In the genomic region with DNA sequence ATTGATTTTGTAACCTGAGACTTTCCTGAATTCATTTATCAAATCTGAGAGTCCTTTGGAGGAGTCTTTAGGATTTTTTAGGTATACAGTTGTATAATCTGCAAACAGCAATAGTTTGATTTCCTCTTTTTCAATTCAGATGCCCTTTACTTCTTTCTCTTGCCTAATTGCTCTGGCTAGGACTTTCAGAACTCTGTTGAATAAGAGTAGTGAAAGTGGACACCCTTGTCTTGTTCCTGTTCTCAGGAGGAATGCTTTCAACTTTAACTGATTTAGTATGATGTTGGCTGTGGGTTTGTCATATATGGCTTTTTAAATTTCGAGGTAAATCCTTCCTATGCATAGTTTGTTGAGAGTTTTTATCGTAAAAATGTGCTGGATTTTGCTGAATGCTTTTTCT, we compare ENCODE assay signal across 23 cellular contexts.
"Had no signal": no experiment of that assay in that cellular context is flagged by ENCODE, and none has a peak within 500 bp of the region (broad histone marks: within the 10 kb centered on the region; RNA-seq: fewer than 3 reads in every experiment).

No MANE protein-coding gene starts in this region.

- H3K36me3 ChIP-seq: breast epithelium, colonic mucosa, left ventricle myocardium inferior, neural progenitor cell, sigmoid colon, thyroid gland had no signal

- ATAC-seq: effector memory CD8-positive, alpha-beta T cell; esophagus mucosa; naive thymus-derived CD8-positive, alpha-beta T cell had no signal

- H3K27ac ChIP-seq: breast epithelium, colonic mucosa, dorsolateral prefrontal cortex, left ventricle myocardium inferior, neural progenitor cell, sigmoid colon, thyroid gland had no signal

- H3K9ac ChIP-seq: neural progenitor cell had no signal

- H3K4me1 ChIP-seq: breast epithelium, colonic mucosa, left ventricle myocardium inferior, neural progenitor cell, sigmoid colon, thyroid gland had no signal

- DNase-seq: activated CD4-positive, alpha-beta memory T cell treated with anti-CD3 and anti-CD28 coated beads for 36 hours; activated CD4-positive, alpha-beta T cell treated with anti-CD3 and anti-CD28 coated beads for 48 hours; activated naive CD4-positive, alpha-beta T cell treated with anti-CD3 and anti-CD28 coated beads for 36 hours; activated naive CD8-positive, alpha-beta T cell treated with anti-CD3 and anti-CD28 coated beads, Interleukin-2, amount 10 ng/mL, durations not matched to agents 7 days and 5 days; activated T-cell treated with anti-CD3 and anti-CD28 coated beads, Interleukin-2, amount 50 U/mL, for 48 hours; amniotic stem cell; colonic mucosa; dorsolateral prefrontal cortex; effector memory CD8-positive, alpha-beta T cell; foreskin melanocyte; left ventricle myocardium inferior; mammary epithelial cell; naive thymus-derived CD8-positive, alpha-beta T cell; retina; sigmoid colon; stimulated activated CD4-positive, alpha-beta T cell treated with anti-CD3 and anti-CD28 coated beads, Interleukin-4, amount 100 ng/mL, for 1 hour; substantia nigra; T1000; thyroid gland had no signal

- H3K9me3 ChIP-seq: breast epithelium, colonic mucosa, left ventricle myocardium inferior, sigmoid colon, thyroid gland had no signal

- H3K27me3 ChIP-seq: breast epithelium, colonic mucosa, neural progenitor cell, sigmoid colon, thyroid gland had no signal

- H3K4me3 ChIP-seq: breast epithelium, colonic mucosa, dorsolateral prefrontal cortex, left ventricle myocardium inferior, neural progenitor cell, sigmoid colon, smooth muscle cell, thyroid gland had no signal

- H2AFZ ChIP-seq: neural progenitor cell had no signal

- H3K4me2 ChIP-seq: neural progenitor cell, smooth muscle cell had no signal
